Comparison of ENCODE assay signal across 8 cellular contexts in genomic region chr3:111737712-111738097, GRCh38.
DNase-seq lines count a peak whose midpoint lies in the region; ATAC-seq, FAIRE-seq and TF ChIP-seq lines count a peak whose summit lies in the region.

No MANE protein-coding gene starts in this region.

- no peaks in the 10 kb centered on the region for H3K9me2 ChIP-seq in PC-3 (replicated peaks; ENCODE audit: low read length)

- TF ChIP-seq EP300 in A549 (IDR thresholded peaks at IDR 0.05), result peak; percentile 20 to 37; a peak in 2 of 5 replicates

- no peaks in the 10 kb centered on the region for H3K9me1 ChIP-seq in keratinocyte (ENCODE audit: control insufficient read depth, extremely low read depth, insufficient read depth, low read length)

- H3K27me3 Mint-ChIP-seq in activated CD4-positive, alpha-beta memory T cell treated with anti-CD3 and anti-CD28 coated beads, Interleukin-2, amount 10 ng/mL, durations not matched to agents 7 days and 5 days, result no peaks in the 10 kb centered on the region
- H3K27me3 Mint-ChIP-seq in CD8-positive, alpha-beta T cell (ENCODE audit: low read depth), result no peaks in the 10 kb centered on the region

- dilution Hi-C loops in keratinocyte (cut with MboI; ENCODE audit: extremely low pct_ligation_motif_present, low sequenced_read_pairs), result no loop called here

- H3K4me1 ChIP-seq in A549, result peaks cover 83% of the 10 kb centered on the region
- peaks cover 65% of the 10 kb centered on the region for H3K4me1 ChIP-seq in PC-3 (ENCODE audit: insufficient read depth, low read length)
- peaks cover 64% of the 10 kb centered on the region for H3K4me1 ChIP-seq in keratinocyte (ENCODE audit: control insufficient read depth, extremely low read depth, insufficient read depth, low read length)
- H3K4me1 ChIP-seq in CD8-positive, alpha-beta T cell (ENCODE audit: insufficient read depth, low read length), result no peaks in the 10 kb centered on the region

- FAIRE-seq in A549 (lab: Jason Lieb, UNC) (no peak), keratinocyte (lab: Jason Lieb, UNC) (peak; percentile 96)

- BruUV-seq in PC-3 (replicated peaks; lab: Mats Ljungman, UMichigan), result no TSS peak

- no peak for TF ChIP-seq POLR2A in A549 (IDR thresholded peaks at IDR 0.05; ENCODE audit: low read length)

- TF ChIP-seq RAD21 in A549 (conservative IDR thresholded peaks at IDR 0.05 in 1 of 2, IDR thresholded peaks at IDR 0.05 in 1 of 2), result peak in 1 of 2 experiments; percentile 19; a peak in 1 of 5 replicates

- H4K20me1 ChIP-seq in PC-3 (ENCODE audit: low read length) (no peaks in the 10 kb centered on the region), keratinocyte (ENCODE audit: control insufficient read depth, extremely low read depth, insufficient read depth, low read length) (no peaks in the 10 kb centered on the region)

- no peak overlapping the region for H3K4me3 Mint-ChIP-seq in activated CD4-positive, alpha-beta memory T cell treated with anti-CD3 and anti-CD28 coated beads, Interleukin-2, amount 10 ng/mL, durations not matched to agents 7 days and 5 days
- H3K4me3 Mint-ChIP-seq in CD8-positive, alpha-beta T cell, result no peak overlapping the region

- H3K9me3 ChIP-seq in A549 (no peaks in the 10 kb centered on the region), PC-3 (ENCODE audit: low read length) (no peaks in the 10 kb centered on the region), keratinocyte (ENCODE audit: control insufficient read depth, low read depth, low read length) (no peaks in the 10 kb centered on the region)
- H3K9me3 ChIP-seq in CD8-positive, alpha-beta T cell (ENCODE audit: low read length), result no peaks in the 10 kb centered on the region

- no peak for ATAC-seq in A549
- peak; percentile 69 for ATAC-seq in GM21723 (IDR thresholded peaks at IDR 0.05; ENCODE audit: unreplicated experiment)
- ATAC-seq in PC-3, result peak; percentile 60
- no peak for ATAC-seq in CD8-positive, alpha-beta T cell

- H3K9ac ChIP-seq in PC-3 (ENCODE audit: low read length), result no peak overlapping the region
- H3K9ac ChIP-seq in keratinocyte (ENCODE audit: control insufficient read depth, extremely low read depth, insufficient read depth, low read length), result no peak overlapping the region

- H3K4me1 Mint-ChIP-seq in activated CD4-positive, alpha-beta memory T cell treated with anti-CD3 and anti-CD28 coated beads, Interleukin-2, amount 10 ng/mL, durations not matched to agents 7 days and 5 days, result peaks cover 28% of the 10 kb centered on the region
- no peaks in the 10 kb centered on the region for H3K4me1 Mint-ChIP-seq in CD8-positive, alpha-beta T cell (ENCODE audit: low read depth)

- intact Hi-C loops in PC-3 (cut with micrococcal nuclease), result loop anchor here (1.0 kb wide), 1 partner anchor 66 kb away; no protein-coding TSS in a partner anchor
- intact Hi-C loops in CD8-positive, alpha-beta T cell (cut with DNase I, micrococcal nuclease), result no loop called here

- H3K27me3 ChIP-seq in PC-3 (ENCODE audit: low read length), result no peaks in the 10 kb centered on the region
- H3K27me3 ChIP-seq in keratinocyte (ENCODE audit: control insufficient read depth, extremely low read depth, insufficient read depth, low read length), result no peaks in the 10 kb centered on the region
- H3K27me3 ChIP-seq in CD8-positive, alpha-beta T cell (ENCODE audit: insufficient read depth, low read length), result no peaks in the 10 kb centered on the region

- peaks cover 10% of the 10 kb centered on the region for H3K36me3 Mint-ChIP-seq in activated CD4-positive, alpha-beta memory T cell treated with anti-CD3 and anti-CD28 coated beads, Interleukin-2, amount 10 ng/mL, durations not matched to agents 7 days and 5 days (ENCODE audit: low read depth)
- H3K36me3 Mint-ChIP-seq in CD8-positive, alpha-beta T cell, result no peaks in the 10 kb centered on the region

- H3K36me3 ChIP-seq in PC-3 (ENCODE audit: low read depth, low read length) (no peaks in the 10 kb centered on the region), keratinocyte (ENCODE audit: control insufficient read depth in 2 of 2, extremely low read depth in 1 of 2, insufficient read depth in 2 of 2, low read length in 2 of 2) (no peaks in the 10 kb centered on the region)
- no peaks in the 10 kb centered on the region for H3K36me3 ChIP-seq in CD8-positive, alpha-beta T cell (ENCODE audit: insufficient read depth, low read length)

- CTCF ChIA-PET in A549 (lab: Yijun Ruan, JAX), result interaction anchor here (0.9 to 10.8 kb wide), 6 partner anchors 21 to 122 kb away, joined by 3 to 87 read pairs (median 4); no protein-coding TSS in a partner anchor
- CTCF ChIA-PET in PC-3 (lab: Charles Lee), result interaction anchor here (0.6 to 1.4 kb wide), 3 partner anchors 122 to 265 kb away, joined by 3 to 16 read pairs (median 3); partner anchors contain the start of gene PHLDB2
- CTCF ChIA-PET in activated CD4-positive, alpha-beta memory T cell treated with anti-CD3 and anti-CD28 coated beads, Interleukin-2, amount 10 ng/mL, durations not matched to agents 7 days and 5 days (lab: Charles Lee), result interaction anchor here (0.7 to 0.9 kb wide), 2 partner anchors 231 to 276 kb away, joined by 3 read pairs; no protein-coding TSS in a partner anchor
- CTCF ChIA-PET in CD8-positive, alpha-beta T cell (lab: Charles Lee), result no interaction called here

- H3K79me2 ChIP-seq in PC-3 (ENCODE audit: low read length) (0 out of 2 replicates have a peak, but pooled peaks cover 5% of the 10 kb centered on the region), keratinocyte (ENCODE audit: control insufficient read depth, insufficient read depth, low read length) (peaks cover 3% of the 10 kb centered on the region)

- WGBS in A549 (ENCODE audit: missing lambda C conversion rate), result 39% methylated on average over 3 of the region's 3 CpGs

- DNase-seq in A549 (ENCODE audit: low read depth in 1 of 2, low spot score in 1 of 2), result peak in 1 of 2 experiments; percentile 48
- DNase-seq in PC-3, result peak; percentile 96
- no peak for DNase-seq in keratinocyte (ENCODE audit: low read depth, low spot score)
- no peak for DNase-seq in activated CD4-positive, alpha-beta memory T cell treated with anti-CD3 and anti-CD28 coated beads, Interleukin-2, amount 10 ng/mL, durations not matched to agents 7 days and 5 days
- DNase-seq in CD8-positive, alpha-beta T cell, result no peak
- no peak for DNase-seq in occipital lobe (lab: John Stamatoyannopoulos, UW)
- DNase-seq in putamen (ENCODE audit: low spot score), result no peak

- peak overlapping the region; percentile 84 for H3K4me2 ChIP-seq in A549
- H3K4me2 ChIP-seq in PC-3 (ENCODE audit: low read length), result peak overlapping the region; percentile 66
- H3K4me2 ChIP-seq in keratinocyte (ENCODE audit: control insufficient read depth, extremely low read depth, insufficient read depth, low read depth, low read length), result peak overlapping the region; percentile 76

- H3F3A ChIP-seq in PC-3 (ENCODE audit: low read length, unreplicated experiment), result peaks cover 4% of the 10 kb centered on the region

- H3K27ac ChIP-seq in A549, result peak overlapping the region; percentile 76 to 90
- peak overlapping the region; percentile 74 for H3K27ac ChIP-seq in PC-3 (ENCODE audit: low read length)
- peak overlapping the region; percentile 90 for H3K27ac ChIP-seq in keratinocyte (ENCODE audit: control insufficient read depth, insufficient read depth, low read length)
- no peak overlapping the region for H3K27ac ChIP-seq in CD8-positive, alpha-beta T cell (ENCODE audit: low read depth, low read length)

- H3K4me3 ChIP-seq in A549 (no peak overlapping the region), PC-3 (ENCODE audit: low read length) (no peak overlapping the region), keratinocyte (ENCODE audit: control insufficient read depth in 2 of 3, extremely low read depth in 1 of 3, insufficient read depth in 2 of 3, low read depth in 1 of 3, low read length in 3 of 3) (no peak overlapping the region)
- no peak overlapping the region for H3K4me3 ChIP-seq in CD8-positive, alpha-beta T cell (ENCODE audit: low read depth, low read length)

- peaks cover 2% of the 10 kb centered on the region for H3K9me3 Mint-ChIP-seq in activated CD4-positive, alpha-beta memory T cell treated with anti-CD3 and anti-CD28 coated beads, Interleukin-2, amount 10 ng/mL, durations not matched to agents 7 days and 5 days
- H3K9me3 Mint-ChIP-seq in CD8-positive, alpha-beta T cell, result no peaks in the 10 kb centered on the region

- no peak overlapping the region for H3K27ac Mint-ChIP-seq in activated CD4-positive, alpha-beta memory T cell treated with anti-CD3 and anti-CD28 coated beads, Interleukin-2, amount 10 ng/mL, durations not matched to agents 7 days and 5 days
- no peak overlapping the region for H3K27ac Mint-ChIP-seq in CD8-positive, alpha-beta T cell

- no peak overlapping the region for H2AFZ ChIP-seq in PC-3 (ENCODE audit: low read length)
- no peak overlapping the region for H2AFZ ChIP-seq in keratinocyte (ENCODE audit: control insufficient read depth, low read length)

- POLR2A ChIA-PET in A549 (lab: Yijun Ruan, JAX) (interaction anchor here (0.8 to 1.8 kb wide), 6 partner anchors 23 to 123 kb away, joined by 3 to 12 read pairs (median 4); partner anchors contain the start of gene PHLDB2), PC-3 (lab: Charles Lee; ENCODE audit: unreplicated experiment) (interaction anchor here (1.3 kb wide), 1 partner anchor 123 kb away, joined by 5 read pairs; no protein-coding TSS in a partner anchor)
- POLR2A ChIA-PET in activated CD4-positive, alpha-beta memory T cell treated with anti-CD3 and anti-CD28 coated beads, Interleukin-2, amount 10 ng/mL, durations not matched to agents 7 days and 5 days (lab: Charles Lee), result no interaction called here
- POLR2A ChIA-PET in CD8-positive, alpha-beta T cell (lab: Charles Lee), result no interaction called here

- TF ChIP-seq CTCF in A549 (IDR thresholded peaks at IDR 0.05) (no peak), PC-3 (conservative IDR thresholded peaks at IDR 0.05; ENCODE audit: low read depth, low read length) (no peak), keratinocyte (optimal IDR thresholded peaks at IDR 0.05 in 1 of 3, IDR thresholded peaks at IDR 0.05 in 1 of 3, conservative IDR thresholded peaks at IDR 0.05 in 1 of 3; ENCODE audit: extremely low read depth in 1 of 3, insufficient read depth in 2 of 3, low read length in 3 of 3) (no peak)
- TF ChIP-seq CTCF in CD8-positive, alpha-beta T cell (IDR thresholded peaks at IDR 0.05), result no peak

TF ChIP-seq in A549, 52 proteins besides CTCF, POLR2A, EP300 and RAD21 (continues in another document):
- TF ChIP-seq NR3C1 (IDR thresholded peaks at IDR 0.05), result no peak
- peak; percentile 61; the same call in 1 of the 2 replicates for TF ChIP-seq JUNB (IDR thresholded peaks at IDR 0.05)
- no peak for TF ChIP-seq HEYL (CRISPR knock-in tag; IDR thresholded peaks at IDR 0.05)
- 0 out of 5 replicates have a peak, but pooled peaks of 1 of the 2 experiments have one; percentile 26 for TF ChIP-seq JUN (IDR thresholded peaks at IDR 0.05)
- TF ChIP-seq FOSL2 (IDR thresholded peaks at IDR 0.05), result peak; percentile 30; the same call in 1 of the 2 replicates
- TF ChIP-seq FOSL2 (CRISPR knock-in tag; IDR thresholded peaks at IDR 0.05), result no peak; the same call in 1 of the 2 replicates
- peak; percentile 23; the same call in 1 of the 2 replicates for TF ChIP-seq GATA3 (IDR thresholded peaks at IDR 0.05; ENCODE audit: borderline replicate concordance)
- no peak for TF ChIP-seq MAZ (IDR thresholded peaks at IDR 0.05; ENCODE audit: borderline replicate concordance, low read depth, low read length)

Comparison
In these comparisons a context has a peak if more than half of its experiments do, and no peak if none do; other contexts are left out.
1. ATAC-seq: peak in GM21723 (single experiment) and PC-3 (single experiment); none in A549 (0 of 2) and CD8-positive, alpha-beta T cell (single experiment).
2. POLR2A ChIA-PET loops: an anchor here in A549 (0.8 to 1.8 kb wide) and PC-3 (1.3 kb wide); none called in activated CD4-positive, alpha-beta memory T cell treated with anti-CD3 and anti-CD28 coated beads, Interleukin-2, amount 10 ng/mL, durations not matched to agents 7 days and 5 days and CD8-positive, alpha-beta T cell.
3. Peak in every context shown above with its lines, with median percentiles within 50 percentile points of each other: H3K4me2 ChIP-seq.